ENCODE assay signal across 9 cellular contexts in the genomic region with DNA sequence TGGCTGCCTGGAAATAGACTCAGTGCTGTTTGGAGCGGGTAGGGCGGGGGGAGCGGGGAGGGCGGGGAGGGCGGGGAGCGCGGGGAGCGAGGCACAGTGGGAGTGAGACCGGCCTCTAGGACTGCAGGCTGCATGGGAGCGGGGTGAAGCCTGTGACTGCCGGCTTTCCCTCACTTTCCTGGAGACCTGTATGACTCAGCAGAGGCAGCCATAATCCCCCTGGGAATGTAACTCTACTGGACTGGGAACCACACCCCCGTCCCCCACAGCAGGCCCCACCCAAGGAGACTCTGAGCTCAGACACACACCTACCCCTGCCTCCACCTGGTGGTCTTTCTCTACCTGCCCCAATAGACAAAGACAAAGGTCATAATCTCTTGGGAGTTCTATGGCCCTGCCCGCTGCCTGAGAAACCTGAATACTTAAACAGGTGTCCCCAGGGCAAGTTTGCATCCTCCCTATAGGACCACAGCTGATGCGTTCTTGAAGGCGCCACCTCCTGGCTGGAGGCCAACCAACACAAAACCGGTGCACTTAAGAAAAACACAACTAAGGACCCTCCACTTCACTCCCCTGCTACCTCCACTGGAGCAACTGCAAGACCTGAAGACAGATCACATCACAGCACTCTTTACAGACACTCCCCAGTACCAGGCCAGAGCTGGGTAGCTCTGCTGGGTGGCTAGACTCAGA. TPM values are rescaled to one million over a fixed set of nuclear protein-coding genes. Genes with fewer than 3 reads are reported as not detected.
DNase-seq lines count a peak whose midpoint lies in the region; ATAC-seq and TF ChIP-seq lines count a peak whose summit lies in the region.
"Had no signal": no experiment of that assay in that cellular context is flagged by ENCODE, and none has a peak within 500 bp of the region (broad histone marks: within the 10 kb centered on the region; RNA-seq: fewer than 3 reads in every experiment).

No MANE protein-coding gene starts in this region.

- no peaks in the 10 kb centered on the region for H3K4me1 ChIP-seq in colonic mucosa
- H3K4me1 ChIP-seq: parathyroid adenoma had no signal

- no peak overlapping the region for H3K27ac ChIP-seq in colonic mucosa
- H3K27ac ChIP-seq: parathyroid adenoma had no signal

- no peak for ATAC-seq in HG02588 (IDR thresholded peaks at IDR 0.05; ENCODE audit: unreplicated experiment)

- H3K4me3 ChIP-seq in colonic mucosa: no peak overlapping the region

- DNase-seq in H4 (ENCODE audit: low spot score) (peak; percentile 80), NCI-H2107 (lab: John Stamatoyannopoulos, UW) (peak; percentile 49), colonic mucosa (peak; percentile 36), osteocyte (ENCODE audit: extremely low spot score, unreplicated experiment) (no peak), mesenteric fat pad (ENCODE audit: low spot score) (no peak), putamen (ENCODE audit: low spot score) (no peak)
- DNase-seq: NCI-H1694 treated with DMSO at 0.1 percent for 48 hours had no signal

- H3K27ac Mint-ChIP-seq in osteocyte (ENCODE audit: unreplicated experiment): peak overlapping the region; percentile 45

- peaks cover 9% of the 10 kb centered on the region for H3K9me3 Mint-ChIP-seq in osteocyte (ENCODE audit: unreplicated experiment)

- no peaks in the 10 kb centered on the region for H3K36me3 ChIP-seq in colonic mucosa

- no peaks in the 10 kb centered on the region for H3K27me3 ChIP-seq in colonic mucosa

- intact Hi-C loops in colonic mucosa (cut with DNase I): no loop called here

- no peak overlapping the region for H3K4me3 Mint-ChIP-seq in osteocyte (ENCODE audit: unreplicated experiment)

- TF ChIP-seq CTCF in colonic mucosa (IDR thresholded peaks at IDR 0.05) (no peak), osteocyte (IDR thresholded peaks at IDR 0.05) (no peak)

- peaks cover 7% of the 10 kb centered on the region for H3K4me1 Mint-ChIP-seq in osteocyte (ENCODE audit: unreplicated experiment)

- peaks cover 4% of the 10 kb centered on the region for H3K36me3 Mint-ChIP-seq in osteocyte (ENCODE audit: unreplicated experiment)

- no peaks in the 10 kb centered on the region for H3K9me3 ChIP-seq in colonic mucosa

- H3K27me3 Mint-ChIP-seq in osteocyte (ENCODE audit: unreplicated experiment): no peaks in the 10 kb centered on the region

- no peak overlapping the region for H3K9ac ChIP-seq in colonic mucosa (ENCODE audit: low read depth in 2 of 2, low read length in 2 of 2)
- H3K9ac ChIP-seq: parathyroid adenoma had no signal

RNA-seq across cellular contexts. Expression of a gene that starts 18.0 kb away (rescaled TPM):
- total RNA-seq in H4 (2014; rRNA removed; shearing (Covaris generic)): 42.8 and 59.8 TPM in 2 replicates
- total RNA-seq in colonic mucosa (10 to 100 TPM; 23.0 to 25.7 TPM), osteocyte (30.1 and 30.7 TPM in 2 replicates), mesenteric fat pad (32.9 TPM)

Comparison
In these comparisons a context has a peak if more than half of its experiments do, and no peak if none do; other contexts are left out.
1. DNase-seq: peak in H4 (single experiment), NCI-H2107 (single experiment) and colonic mucosa (single experiment); none in osteocyte (single experiment), mesenteric fat pad (single experiment) and putamen (single experiment).